Comparison of ENCODE assay signal across 12 cellular contexts in genomic region chr10:103732339-103732738, GRCh38.
"Had no signal": no experiment of that assay in that cellular context is flagged by ENCODE, and none has a peak within 500 bp of the region (broad histone marks: within the 10 kb centered on the region; RNA-seq: fewer than 3 reads in every experiment).

No MANE protein-coding gene starts in this region.

- H3K4me3 ChIP-seq: gastroesophageal sphincter, stomach, testis had no signal

- ATAC-seq: activated CD4-positive, CD25-positive, alpha-beta regulatory T cell treated with anti-CD3 and anti-CD28 coated beads, Interleukin-2, amount 50 U/mL, for 24 hours; gastroesophageal sphincter had no signal

- H3K9me3 Mint-ChIP-seq: activated naive CD8-positive, alpha-beta T cell treated with anti-CD3 and anti-CD28 coated beads, Interleukin-2, amount 10 ng/mL, durations not matched to agents 7 days and 5 days; nephron progenitor cell had no signal

- H3K4me3 Mint-ChIP-seq: activated naive CD8-positive, alpha-beta T cell treated with anti-CD3 and anti-CD28 coated beads, Interleukin-2, amount 10 ng/mL, durations not matched to agents 7 days and 5 days had no signal

- H3K4me1 ChIP-seq: testis had no signal

- H3K36me3 ChIP-seq: brain microvascular endothelial cell, stomach had no signal

- H3K36me3 Mint-ChIP-seq: activated naive CD8-positive, alpha-beta T cell treated with anti-CD3 and anti-CD28 coated beads, Interleukin-2, amount 10 ng/mL, durations not matched to agents 7 days and 5 days had no signal

- H3K9me3 ChIP-seq: gastroesophageal sphincter, stomach, testis had no signal

- H3K27ac ChIP-seq: brain microvascular endothelial cell, gastroesophageal sphincter, testis had no signal

- DNase-seq: activated naive CD4-positive, alpha-beta T cell; activated naive CD8-positive, alpha-beta T cell treated with anti-CD3 and anti-CD28 coated beads, Interleukin-2, amount 10 ng/mL, durations not matched to agents 7 days and 5 days; brain microvascular endothelial cell; effector CD8-positive, alpha-beta T cell; mammary epithelial cell; nephron progenitor cell; stimulated activated CD4-positive, alpha-beta T cell treated with anti-CD3 and anti-CD28 coated beads, Interleukin-12 subunit alpha, Interleukin-12 subunit beta, amount 100 ng/mL, for 4 hours; stimulated activated CD4-positive, alpha-beta T cell treated with anti-CD3 and anti-CD28 coated beads, Interleukin-2, amount 100 ng/mL, for 24 hours; stomach; testis had no signal

- H3K4me1 Mint-ChIP-seq: activated naive CD8-positive, alpha-beta T cell treated with anti-CD3 and anti-CD28 coated beads, Interleukin-2, amount 10 ng/mL, durations not matched to agents 7 days and 5 days had no signal

- H3K27me3 ChIP-seq: brain microvascular endothelial cell, gastroesophageal sphincter, stomach, testis had no signal

- H3K27ac Mint-ChIP-seq: activated naive CD8-positive, alpha-beta T cell treated with anti-CD3 and anti-CD28 coated beads, Interleukin-2, amount 10 ng/mL, durations not matched to agents 7 days and 5 days had no signal
